ENCODE assay signal across 30 cellular contexts in genomic region chr3:8550619-8551018, GRCh38. TPM values are rescaled to one million over a fixed set of nuclear protein-coding genes. Genes with fewer than 3 reads are reported as not detected.
DNase-seq lines count a peak whose midpoint lies in the region; ATAC-seq and TF ChIP-seq lines count a peak whose summit lies in the region.
"Had no signal": no experiment of that assay in that cellular context is flagged by ENCODE, and none has a peak within 500 bp of the region (broad histone marks: within the 10 kb centered on the region; RNA-seq: fewer than 3 reads in every experiment).

No MANE protein-coding gene starts in this region.

- CTCF ChIA-PET in naive thymus-derived CD4-positive, alpha-beta T cell (lab: Charles Lee): no interaction called here

- H3K4me1 Mint-ChIP-seq in neural crest cell: peaks cover 38% of the 10 kb centered on the region
- H3K4me1 Mint-ChIP-seq in naive thymus-derived CD4-positive, alpha-beta T cell: no peaks in the 10 kb centered on the region
- H3K4me1 Mint-ChIP-seq: activated naive CD8-positive, alpha-beta T cell treated with anti-CD3 and anti-CD28 coated beads, Interleukin-2, amount 10 ng/mL, durations not matched to agents 7 days and 5 days; CD8-positive, alpha-beta memory T cell had no signal

- peaks cover 34 to 66% of the 10 kb centered on the region in 2 donors for H3K4me1 ChIP-seq in ascending aorta
- peaks cover 53 to 83% of the 10 kb centered on the region in 2 donors for H3K4me1 ChIP-seq in thoracic aorta (ENCODE audit: control insufficient read depth in 1 of 2, low read depth in 2 of 2)
- H3K4me1 ChIP-seq in naive thymus-derived CD4-positive, alpha-beta T cell (ENCODE audit: control insufficient read depth in 2 of 2, insufficient read depth in 2 of 2, low read length in 2 of 2): no peaks in the 10 kb centered on the region
- H3K4me1 ChIP-seq: BE2C, body of pancreas had no signal

- peak overlapping the region; percentile 79 to 84 for H3K27ac ChIP-seq in ascending aorta
- H3K27ac ChIP-seq in thoracic aorta: peak overlapping the region; percentile 61 to 81
- no peak overlapping the region for H3K27ac ChIP-seq in naive thymus-derived CD4-positive, alpha-beta T cell (ENCODE audit: low read depth, low read length)
- H3K27ac ChIP-seq: body of pancreas, VCaP had no signal

- H3K4me3 ChIP-seq in ascending aorta (no peak overlapping the region), thoracic aorta (no peak overlapping the region)
- H3K4me3 ChIP-seq in naive thymus-derived CD4-positive, alpha-beta T cell (ENCODE audit: low read length): no peak overlapping the region
- H3K4me3 ChIP-seq: body of pancreas, K562, MG63, spleen had no signal

- H3K27ac Mint-ChIP-seq in neural crest cell (ENCODE audit: unreplicated experiment): peak overlapping the region; percentile 53
- H3K27ac Mint-ChIP-seq in naive thymus-derived CD4-positive, alpha-beta T cell: peak overlapping the region in 1 of 9 donors; percentile 21
- H3K27ac Mint-ChIP-seq: activated naive CD8-positive, alpha-beta T cell treated with anti-CD3 and anti-CD28 coated beads, Interleukin-2, amount 10 ng/mL, durations not matched to agents 7 days and 5 days; H9 had no signal

- intact Hi-C loops in ascending aorta (cut with DNase I): loop anchor here (5.0 kb wide), 1 partner anchor 48 kb away; the partner anchor contains the start of gene LMCD1
- intact Hi-C loops in left cardiac atrium (cut with DNase I): no loop called here
- intact Hi-C loops in naive thymus-derived CD4-positive, alpha-beta T cell (cut with micrococcal nuclease): no loop called here

- peaks cover 79 to 97% of the 10 kb centered on the region in 2 donors for H3K36me3 ChIP-seq in ascending aorta
- H3K36me3 ChIP-seq in thoracic aorta: peaks cover 46% of the 10 kb centered on the region
- H3K36me3 ChIP-seq in naive thymus-derived CD4-positive, alpha-beta T cell (ENCODE audit: control insufficient read depth in 2 of 3, insufficient read depth in 3 of 3, low read length in 3 of 3): no peaks in the 10 kb centered on the region
- H3K36me3 ChIP-seq: BE2C, MG63 had no signal

- H3K27me3 ChIP-seq in ascending aorta: no peaks in the 10 kb centered on the region
- no peaks in the 10 kb centered on the region for H3K27me3 ChIP-seq in thoracic aorta (replicated peaks; ENCODE audit: insufficient read depth)
- H3K27me3 ChIP-seq in naive thymus-derived CD4-positive, alpha-beta T cell (ENCODE audit: control insufficient read depth in 2 of 2, insufficient read depth in 2 of 2, low read length in 2 of 2): no peaks in the 10 kb centered on the region
- H3K27me3 ChIP-seq: BE2C, body of pancreas, MG63, spleen had no signal

- no peak overlapping the region for H3K4me3 Mint-ChIP-seq in neural crest cell
- no peak overlapping the region for H3K4me3 Mint-ChIP-seq in naive thymus-derived CD4-positive, alpha-beta T cell
- H3K4me3 Mint-ChIP-seq: activated naive CD8-positive, alpha-beta T cell treated with anti-CD3 and anti-CD28 coated beads, Interleukin-2, amount 10 ng/mL, durations not matched to agents 7 days and 5 days; CD8-positive, alpha-beta memory T cell; H9 had no signal

- no peaks in the 10 kb centered on the region for H3K9me3 Mint-ChIP-seq in neural crest cell
- H3K9me3 Mint-ChIP-seq in naive thymus-derived CD4-positive, alpha-beta T cell: peaks cover 0 to 4% (median 0%) of the 10 kb centered on the region in 11 donors
- H3K9me3 Mint-ChIP-seq: activated naive CD8-positive, alpha-beta T cell treated with anti-CD3 and anti-CD28 coated beads, Interleukin-2, amount 10 ng/mL, durations not matched to agents 7 days and 5 days; CD8-positive, alpha-beta memory T cell; H9 had no signal

- POLR2A ChIA-PET in naive thymus-derived CD4-positive, alpha-beta T cell (lab: Charles Lee): no interaction called here

- no peaks in the 10 kb centered on the region for H3K27me3 Mint-ChIP-seq in neural crest cell (ENCODE audit: low read depth)
- H3K27me3 Mint-ChIP-seq in naive thymus-derived CD4-positive, alpha-beta T cell: peaks cover 0 to 4% (median 0%) of the 10 kb centered on the region in 5 donors
- H3K27me3 Mint-ChIP-seq: activated naive CD8-positive, alpha-beta T cell treated with anti-CD3 and anti-CD28 coated beads, Interleukin-2, amount 10 ng/mL, durations not matched to agents 7 days and 5 days; CD8-positive, alpha-beta memory T cell had no signal

- DNase-seq in ascending aorta (ENCODE audit: low spot score in 2 of 2): no peak
- peak; percentile 57 for DNase-seq in left cardiac atrium
- no peak for DNase-seq in neural crest cell (ENCODE audit: low read depth, low spot score)
- no peak for DNase-seq in thoracic aorta (ENCODE audit: low spot score)
- DNase-seq in A172 (ENCODE audit: low spot score): no peak
- DNase-seq in NCI-H1092 (lab: John Stamatoyannopoulos, UW): no peak
- DNase-seq in HuH-7.5 (ENCODE audit: low spot score): no peak
- no peak for DNase-seq in naive thymus-derived CD4-positive, alpha-beta T cell
- DNase-seq: activated CD4-positive, alpha-beta T cell treated with anti-CD3 and anti-CD28 coated beads for 48 hours; activated CD8-positive, alpha-beta memory T cell treated with anti-CD3 and anti-CD28 coated beads for 24 hours; activated effector memory CD4-positive, alpha-beta T cell treated with anti-CD3 and anti-CD28 coated beads, Interleukin-2, amount 50 U/mL, for 16 hours; activated naive CD8-positive, alpha-beta T cell treated with anti-CD3 and anti-CD28 coated beads, Interleukin-2, amount 10 ng/mL, durations not matched to agents 7 days and 5 days; BE2C; body of pancreas; CD8-positive, alpha-beta memory T cell; cerebellar nuclear complex; glutamatergic neuron; H9; MG63; NCI-H1417; NCI-H2029 treated with DMSO at 0.1 percent for 48 hours; NCI-H2227 treated with DMSO at 0.1 percent for 48 hours; NCI-H526 treated with DMSO at 0.1 percent for 48 hours; occipital lobe; SIG-M5; spleen; stimulated activated CD4-positive, alpha-beta T cell treated with anti-CD3 and anti-CD28 coated beads, Interleukin-2, amount 100 ng/mL, for 48 hours had no signal

- H3K9me3 ChIP-seq in ascending aorta (no peaks in the 10 kb centered on the region), thoracic aorta (no peaks in the 10 kb centered on the region)
- H3K9me3 ChIP-seq in naive thymus-derived CD4-positive, alpha-beta T cell (ENCODE audit: control insufficient read depth in 2 of 3, low read length in 3 of 3): no peaks in the 10 kb centered on the region
- H3K9me3 ChIP-seq: BE2C, body of pancreas, MG63, spleen had no signal

- H3K36me3 Mint-ChIP-seq in neural crest cell (ENCODE audit: low read depth): peaks cover 12% of the 10 kb centered on the region
- no peaks in the 10 kb centered on the region for H3K36me3 Mint-ChIP-seq in naive thymus-derived CD4-positive, alpha-beta T cell
- H3K36me3 Mint-ChIP-seq: activated naive CD8-positive, alpha-beta T cell treated with anti-CD3 and anti-CD28 coated beads, Interleukin-2, amount 10 ng/mL, durations not matched to agents 7 days and 5 days; CD8-positive, alpha-beta memory T cell had no signal

- ATAC-seq in left cardiac atrium (peak in 1 of 2 donors; percentile 65), thoracic aorta (ENCODE audit: insufficient number of reproducible peaks, low FRiP score, low read depth) (no peak)
- ATAC-seq in naive thymus-derived CD4-positive, alpha-beta T cell: no peak
- ATAC-seq: body of pancreas, K562, Panc1 had no signal

- TF ChIP-seq CTCF in ascending aorta (IDR thresholded peaks at IDR 0.05) (no peak), neural crest cell (conservative IDR thresholded peaks at IDR 0.05) (no peak), thoracic aorta (IDR thresholded peaks at IDR 0.05) (no peak)

RNA-seq across cellular contexts. Expression of gene LMCD1, which starts 49.0 kb away (rescaled TPM):
- 634 TPM for total RNA-seq in ascending aorta
- 10 to 100 TPM; 52.9 to 63.7 TPM for total RNA-seq in left cardiac atrium
- 28.4 and 29.0 TPM in 2 replicates for total RNA-seq in neural crest cell
- total RNA-seq in thoracic aorta: 100 to 1,000 TPM; 813 to 852 TPM
- total RNA-seq in A172 (2014; rRNA removed; shearing (Covaris generic)): 3.9 and 8.4 TPM in 2 replicates
- total RNA-seq in naive thymus-derived CD4-positive, alpha-beta T cell: under 1 TPM in 1 of 5 experiments, not detected in 4; 0.56 TPM
- not detected for polyA plus RNA-seq in naive thymus-derived CD4-positive, alpha-beta T cell
- total RNA-seq: K562 had no signal
